In the genomic region with DNA sequence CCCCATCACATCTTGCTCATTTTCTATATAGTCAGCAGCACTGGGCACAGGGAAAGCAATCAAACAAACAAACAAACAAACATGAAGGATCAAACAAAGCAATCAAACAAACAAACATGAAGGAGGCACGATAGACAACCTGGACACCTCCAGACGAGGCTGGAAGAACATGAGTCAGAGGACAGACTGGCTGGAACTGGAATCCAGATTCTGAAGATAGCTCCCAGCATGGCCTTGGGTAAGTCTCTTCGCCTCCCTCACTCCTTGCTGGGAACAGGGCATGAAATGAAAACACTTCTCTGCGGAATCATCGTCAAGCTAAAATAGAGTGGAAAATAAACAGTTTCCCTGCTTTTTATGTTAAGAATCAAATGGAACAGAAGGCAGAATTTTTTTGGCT, we compare ENCODE assay signal across 20 cellular contexts.
A peak's percentile ranks its signal among the peaks of the same experiment; 100 is the strongest.
DNase-seq lines count a peak whose midpoint lies in the region; ATAC-seq and TF ChIP-seq lines count a peak whose summit lies in the region.
"Had no signal": no experiment of that assay in that cellular context is flagged by ENCODE, and none has a peak within 500 bp of the region (broad histone marks: within the 10 kb centered on the region; RNA-seq: fewer than 3 reads in every experiment).

No MANE protein-coding gene starts in this region.

- peak; percentile 34 for DNase-seq in osteocyte (ENCODE audit: extremely low spot score, unreplicated experiment)
- DNase-seq in activated effector memory CD4-positive, alpha-beta T cell treated with Interleukin-2 at 50 U/mL for 16 hours: no peak
- DNase-seq: 8988T; ACHN; BE2C; C1 segment of cervical spinal cord; CD4-positive, alpha-beta memory T cell; CD4-positive, CD25-positive, alpha-beta regulatory T cell; CD8-positive, alpha-beta memory T cell; COR-L47; DMS 273 treated with DMSO at 0.1 percent for 48 hours; DMS153; DMS53; DMS79; GF-D8 had no signal

- H3K36me3 ChIP-seq in KOPT-K1 (ENCODE audit: insufficient read depth, low read length): no peaks in the 10 kb centered on the region
- H3K36me3 ChIP-seq: BE2C, BLaER1 had no signal

- no peak for TF ChIP-seq CTCF in osteocyte (IDR thresholded peaks at IDR 0.05)

- no peaks in the 10 kb centered on the region for H3K4me1 Mint-ChIP-seq in osteocyte (ENCODE audit: unreplicated experiment)
- H3K4me1 Mint-ChIP-seq: CD14-positive monocyte had no signal

- H3K27ac ChIP-seq in KOPT-K1 (ENCODE audit: low read depth, low read length, poor library complexity, severe bottlenecking): peak overlapping the region; percentile 12
- H3K27ac ChIP-seq: BLaER1 had no signal

- H3K36me3 Mint-ChIP-seq in osteocyte (ENCODE audit: unreplicated experiment): no peaks in the 10 kb centered on the region
- H3K36me3 Mint-ChIP-seq: CD14-positive monocyte; CD4-positive, alpha-beta memory T cell; CD4-positive, CD25-positive, alpha-beta regulatory T cell had no signal

- ATAC-seq in HG03139 (IDR thresholded peaks at IDR 0.05; ENCODE audit: unreplicated experiment) (no peak), GM19023 (IDR thresholded peaks at IDR 0.05; ENCODE audit: unreplicated experiment) (no peak)

- H3K27me3 Mint-ChIP-seq in osteocyte (ENCODE audit: unreplicated experiment): no peaks in the 10 kb centered on the region
- H3K27me3 Mint-ChIP-seq: CD4-positive, alpha-beta memory T cell; CD4-positive, CD25-positive, alpha-beta regulatory T cell; CD8-positive, alpha-beta memory T cell had no signal

- H3K9me3 ChIP-seq in KOPT-K1 (ENCODE audit: insufficient read depth, low read length, poor library complexity, severe bottlenecking): peaks cover 13% of the 10 kb centered on the region
- H3K9me3 ChIP-seq: BE2C, BLaER1 had no signal

- no peak overlapping the region for H3K27ac Mint-ChIP-seq in osteocyte (ENCODE audit: unreplicated experiment)
- H3K27ac Mint-ChIP-seq: CD14-positive monocyte had no signal

- H3K9me3 Mint-ChIP-seq in osteocyte (ENCODE audit: unreplicated experiment): peaks cover 61% of the 10 kb centered on the region
- H3K9me3 Mint-ChIP-seq: CD8-positive, alpha-beta memory T cell had no signal

- no peak overlapping the region for H3K4me3 Mint-ChIP-seq in osteocyte (ENCODE audit: unreplicated experiment)
- H3K4me3 Mint-ChIP-seq: CD14-positive monocyte; CD4-positive, alpha-beta memory T cell; CD4-positive, CD25-positive, alpha-beta regulatory T cell; CD8-positive, alpha-beta memory T cell had no signal
